Comparison of ENCODE assay signal across 8 cellular contexts in the genomic region with DNA sequence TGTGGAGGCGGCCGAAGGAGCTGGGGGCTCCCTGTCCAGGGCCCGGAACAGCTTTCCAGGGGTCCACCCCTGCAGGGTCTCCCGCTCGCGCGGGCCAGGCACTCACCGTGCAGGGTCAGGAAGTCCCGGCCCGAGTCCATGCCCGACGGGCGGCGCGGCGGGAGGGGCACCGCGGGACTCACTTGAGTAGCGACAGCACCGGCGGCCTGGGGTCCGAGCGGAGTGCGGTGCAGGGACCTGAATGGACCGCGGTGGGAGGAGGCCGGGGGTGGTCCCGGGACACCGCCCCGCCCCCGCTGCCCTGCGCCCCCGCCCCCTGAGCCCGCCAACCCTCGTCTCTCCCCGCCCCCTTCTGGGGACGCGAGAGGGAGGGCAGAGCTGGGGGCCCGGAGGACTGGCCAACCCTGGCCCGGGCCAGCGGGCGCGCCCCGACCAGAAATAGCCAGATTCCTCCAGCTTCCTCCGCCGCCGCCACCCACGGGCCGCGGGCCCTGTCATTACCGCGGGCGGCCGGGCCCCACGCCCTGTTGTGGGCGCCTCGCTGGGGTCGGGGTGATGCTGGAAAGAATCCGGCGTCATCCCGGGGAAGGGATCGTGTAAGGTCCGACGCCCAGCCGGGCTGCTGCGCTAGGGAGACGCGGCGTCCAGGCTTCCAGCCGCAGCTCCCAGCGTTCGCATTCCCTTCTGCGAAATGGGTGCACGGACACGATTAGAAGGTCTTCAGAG. TPM values are rescaled to one million over a fixed set of nuclear protein-coding genes. Genes with fewer than 3 reads are reported as not detected.
A peak's percentile ranks its signal among the peaks of the same experiment; 100 is the strongest.
DNase-seq lines count a peak whose midpoint lies in the region; ATAC-seq, FAIRE-seq and TF ChIP-seq lines count a peak whose summit lies in the region.

PLCD1 (minus strand) TSS at position 243 of the 726 bp plus-strand sequence; CDS start at position 140, 103 bp downstream.

- peaks cover 3% of the 10 kb centered on the region for H4K20me1 ChIP-seq in keratinocyte (ENCODE audit: control insufficient read depth, extremely low read depth, insufficient read depth, low read length)

- H3K9ac ChIP-seq in ES-I3 (ENCODE audit: low read depth, low read length) (peak within 1 kb of the TSS; percentile 76), keratinocyte (ENCODE audit: control insufficient read depth, extremely low read depth, insufficient read depth, low read length) (peak within 1 kb of the TSS; percentile 78)

- H3K36me3 ChIP-seq in ES-I3 (ENCODE audit: insufficient read depth, low read length): no peaks in the 10 kb centered on the region
- H3K36me3 ChIP-seq in keratinocyte (ENCODE audit: control insufficient read depth in 2 of 2, extremely low read depth in 1 of 2, insufficient read depth in 2 of 2, low read length in 2 of 2): no peaks in the 10 kb centered on the region

- H3K4me2 ChIP-seq in keratinocyte (ENCODE audit: control insufficient read depth, extremely low read depth, insufficient read depth, low read depth, low read length): peak within 1 kb of the TSS; percentile 81

- DNase-seq in T-helper 17 cell (peak in 2 of 3 donors; percentile 63 to 64), dedifferentiated amniotic fluid mesenchymal stem cell (ENCODE audit: extremely low spot score) (peak; percentile 42), keratinocyte (ENCODE audit: low read depth, low spot score) (no peak), amniotic stem cell (lab: John Stamatoyannopoulos, UW) (no peak)

- dilution Hi-C loops in keratinocyte (cut with MboI; ENCODE audit: extremely low pct_ligation_motif_present, low sequenced_read_pairs): no loop called here

- H3K36me3 Mint-ChIP-seq in T-helper 17 cell (ENCODE audit: low read depth): no peaks in the 10 kb centered on the region

- no peak for ATAC-seq in T-helper 17 cell
- ATAC-seq in GM21737 (IDR thresholded peaks at IDR 0.05; ENCODE audit: unreplicated experiment): no peak
- no peak for ATAC-seq in HG03039 (IDR thresholded peaks at IDR 0.05; ENCODE audit: unreplicated experiment)

- peak within 1 kb of the TSS; percentile 88 for H3K27ac Mint-ChIP-seq in T-helper 17 cell

- H3K27ac ChIP-seq in keratinocyte (ENCODE audit: control insufficient read depth, insufficient read depth, low read length) (peak within 1 kb of the TSS; percentile 92), skin epidermis (peak within 1 kb of the TSS; percentile 38 to 93 (median 76))

- FAIRE-seq in keratinocyte (lab: Jason Lieb, UNC): no peak

- H2AFZ ChIP-seq in keratinocyte (ENCODE audit: control insufficient read depth, low read length): peak within 1 kb of the TSS; percentile 53

- TF ChIP-seq CTCF in keratinocyte (optimal IDR thresholded peaks at IDR 0.05 in 1 of 3, IDR thresholded peaks at IDR 0.05 in 1 of 3, conservative IDR thresholded peaks at IDR 0.05 in 1 of 3; ENCODE audit: extremely low read depth in 1 of 3, insufficient read depth in 2 of 3, low read length in 3 of 3): no peak

- H3K9me1 ChIP-seq in keratinocyte (ENCODE audit: control insufficient read depth, extremely low read depth, insufficient read depth, low read length): no peaks in the 10 kb centered on the region

- H3K9me3 ChIP-seq in ES-I3 (ENCODE audit: control insufficient read depth, insufficient read depth, low read length): no peaks in the 10 kb centered on the region
- H3K9me3 ChIP-seq in T-helper 17 cell (ENCODE audit: control insufficient read depth, low read length, poor library complexity, severe bottlenecking): peaks cover 3% of the 10 kb centered on the region
- no peaks in the 10 kb centered on the region for H3K9me3 ChIP-seq in keratinocyte (ENCODE audit: control insufficient read depth, low read depth, low read length)

- no peaks in the 10 kb centered on the region for H3K27me3 Mint-ChIP-seq in T-helper 17 cell

- H3K4me3 Mint-ChIP-seq in T-helper 17 cell: peak within 1 kb of the TSS; percentile 93

- no peaks in the 10 kb centered on the region for H3K27me3 ChIP-seq in keratinocyte (ENCODE audit: control insufficient read depth, extremely low read depth, insufficient read depth, low read length)

- peaks cover 45% of the 10 kb centered on the region for H3K4me1 Mint-ChIP-seq in T-helper 17 cell

- H3K4me3 ChIP-seq in keratinocyte (ENCODE audit: control insufficient read depth in 2 of 3, extremely low read depth in 1 of 3, insufficient read depth in 2 of 3, low read depth in 1 of 3, low read length in 3 of 3): peak within 1 kb of the TSS; percentile 64 to 68 (median 66)
- peak within 1 kb of the TSS; percentile 49 to 70 (median 57) for H3K4me3 ChIP-seq in skin epidermis

- H3K79me2 ChIP-seq in keratinocyte (ENCODE audit: control insufficient read depth, insufficient read depth, low read length): no peaks in the 10 kb centered on the region

- H3K4me1 ChIP-seq in ES-I3 (ENCODE audit: insufficient read depth, low read length) (peaks cover 11% of the 10 kb centered on the region; the same call in 1 of the 2 replicates), keratinocyte (ENCODE audit: control insufficient read depth, extremely low read depth, insufficient read depth, low read length) (peaks cover 46% of the 10 kb centered on the region)

RNA-seq across cellular contexts. Expression of gene PLCD1, which starts in this region (rescaled TPM):
- 10 to 100 TPM; 61.8 to 67.1 TPM for total RNA-seq in T-helper 17 cell
- polyA plus RNA-seq in keratinocyte: 22.0 to 36.1 TPM (median 26.0 TPM) in 3 replicates
- 85.5 TPM for polyA plus RNA-seq in keratinocyte (2011; ENCODE audit: low read depth)
- 26.9 and 36.7 TPM in 2 replicates for polyA plus RNA-seq in keratinocyte (2011; cell fraction: cytosol; rRNA removed)
- polyA plus RNA-seq in keratinocyte (2011; cell fraction: nucleus; rRNA removed): 62.6 and 75.1 TPM in 2 replicates
- polyA plus RNA-seq in keratinocyte (2012; ENCODE audit: low replicate concordance): 30.7 and 70.4 TPM in 2 replicates
- polyA minus RNA-seq in keratinocyte: 36.6 to 91.1 TPM (median 43.6 TPM) in 3 replicates
- 42.4 TPM for polyA minus RNA-seq in keratinocyte (2011; cell fraction: cytosol; rRNA and poly(A)+ RNA removed)
- polyA minus RNA-seq in keratinocyte (2011; cell fraction: nucleus; rRNA and poly(A)+ RNA removed): 33.6 and 34.4 TPM in 2 replicates

Comparison
In these comparisons a context has a peak if more than half of its experiments do, and no peak if none do; other contexts are left out.
1. DNase-seq: peak in T-helper 17 cell (2 of 3) and dedifferentiated amniotic fluid mesenchymal stem cell (single experiment); none in keratinocyte (single experiment) and amniotic stem cell (single experiment).